ENCODE assay signal across 8 cellular contexts in genomic region chr11:17384002-17384511, GRCh38. TPM values are rescaled to one million over a fixed set of nuclear protein-coding genes. Genes with fewer than 3 reads are reported as not detected.
DNase-seq lines count a peak whose midpoint lies in the region; ATAC-seq and TF ChIP-seq lines count a peak whose summit lies in the region.

No MANE protein-coding gene starts in this region.

- peak in 3 of 4 donors; percentile 23 to 49 (median 48) for ATAC-seq in heart left ventricle
- no peak for ATAC-seq in HG03039 (IDR thresholded peaks at IDR 0.05; ENCODE audit: unreplicated experiment)

- no peaks in the 10 kb centered on the region for H3K36me3 ChIP-seq in heart left ventricle

- DNase-seq in CD14-positive monocyte (ENCODE audit: low spot score) (peak; percentile 58), GM20000 (ENCODE audit: low spot score) (peak; percentile 70), MV-4-11 (lab: John Stamatoyannopoulos, UW) (peak; percentile 66), SKM-1 treated with dmso at 0.1 percent for 144 hours (lab: John Stamatoyannopoulos, UW; ENCODE audit: unreplicated experiment) (peak; percentile 61), heart left ventricle (peak; percentile 76 to 90 (median 84)), putamen (ENCODE audit: low spot score) (peak; percentile 83)
- DNase-seq in activated naive CD8-positive, alpha-beta T cell treated with anti-CD3 and anti-CD28 coated beads for 36 hours, result peak; percentile 77

- peaks cover 0 to 2% (median 0%) of the 10 kb centered on the region in 12 donors for H3K9me3 ChIP-seq in heart left ventricle

- WGBS in heart left ventricle, 4 donors, result 28 to 47% (median 43%) methylated on average over 3 to 6 of the region's 6 CpGs

- peaks cover 9 to 16% (median 13%) of the 10 kb centered on the region in 3 donors for H3K27me3 Mint-ChIP-seq in CD14-positive monocyte (ENCODE audit: low read depth in 3 of 3)
- peaks cover 7% of the 10 kb centered on the region for H3K27me3 Mint-ChIP-seq in activated naive CD8-positive, alpha-beta T cell treated with anti-CD3 and anti-CD28 coated beads for 36 hours

- peaks cover 14% of the 10 kb centered on the region for H3K4me1 Mint-ChIP-seq in CD14-positive monocyte
- H3K4me1 Mint-ChIP-seq in activated naive CD8-positive, alpha-beta T cell treated with anti-CD3 and anti-CD28 coated beads for 36 hours, result no peaks in the 10 kb centered on the region

- no peaks in the 10 kb centered on the region for H3K36me3 Mint-ChIP-seq in CD14-positive monocyte
- H3K36me3 Mint-ChIP-seq in activated naive CD8-positive, alpha-beta T cell treated with anti-CD3 and anti-CD28 coated beads for 36 hours, result no peaks in the 10 kb centered on the region

- no peak for TF ChIP-seq POLR2A in heart left ventricle (IDR thresholded peaks at IDR 0.05)

- H3K27me3 ChIP-seq in heart left ventricle, result peaks cover 0 to 15% (median 0%) of the 10 kb centered on the region in 9 donors

- intact Hi-C loops in CD14-positive monocyte (cut with micrococcal nuclease), result loop anchor here in 1 of 2 donors (5.0 kb wide), 1 partner anchor 118 kb away; no protein-coding TSS in a partner anchor
- intact Hi-C loops in heart left ventricle (cut with DNase I), result loop anchor here in 8 of 10 donors (1.0 to 5.0 kb wide), 5 partner anchors 120 to 152 kb away; no protein-coding TSS in a partner anchor

- peaks cover 0 to 2% (median 0%) of the 10 kb centered on the region in 7 donors for H3K9me3 Mint-ChIP-seq in CD14-positive monocyte
- H3K9me3 Mint-ChIP-seq in activated naive CD8-positive, alpha-beta T cell treated with anti-CD3 and anti-CD28 coated beads for 36 hours, result no peaks in the 10 kb centered on the region

- no peak overlapping the region for H3K4me3 Mint-ChIP-seq in CD14-positive monocyte
- H3K4me3 Mint-ChIP-seq in activated naive CD8-positive, alpha-beta T cell treated with anti-CD3 and anti-CD28 coated beads for 36 hours, result no peak overlapping the region

- peak; percentile 95 for TF ChIP-seq CTCF in CD14-positive monocyte (IDR thresholded peaks at IDR 0.05)
- TF ChIP-seq CTCF in GM20000 (IDR thresholded peaks at IDR 0.05; ENCODE audit: extremely low read depth, missing control alignments), result peak; percentile 89
- peak; percentile 84 to 95 (median 90) for TF ChIP-seq CTCF in heart left ventricle (IDR thresholded peaks at IDR 0.05)

- H3K27ac Mint-ChIP-seq in CD14-positive monocyte, result peak overlapping the region in 3 of 7 donors; percentile 11 to 53 (median 28)
- no peak overlapping the region for H3K27ac Mint-ChIP-seq in activated naive CD8-positive, alpha-beta T cell treated with anti-CD3 and anti-CD28 coated beads for 36 hours

- H3K4me1 ChIP-seq in heart left ventricle, result peaks cover 0 to 31% (median 7%) of the 10 kb centered on the region in 12 donors

- H3K4me3 ChIP-seq in heart left ventricle, result no peak overlapping the region

- H3K27ac ChIP-seq in heart left ventricle, result no peak overlapping the region

RNA-seq across cellular contexts. Expression of gene KCNJ11, which starts 4.4 kb away (rescaled TPM):
- polyA plus RNA-seq in CD14-positive monocyte (not detected), heart left ventricle (10 to 100 TPM; 14.8 to 22.3 TPM)
- under 1 TPM; 0.56 to 0.74 TPM for total RNA-seq in activated naive CD8-positive, alpha-beta T cell treated with anti-CD3 and anti-CD28 coated beads for 36 hours
- total RNA-seq in heart left ventricle, result 10 to 100 TPM; 11.5 to 32.4 (median 17.6) TPM

RNA-seq across cellular contexts. Expression of gene NCR3LG1, which starts 32.5 kb away (rescaled TPM):
- under 1 TPM; 0.05 to 0.15 TPM for polyA plus RNA-seq in CD14-positive monocyte
- 1 to 10 TPM; 5.0 TPM for total RNA-seq in activated naive CD8-positive, alpha-beta T cell treated with anti-CD3 and anti-CD28 coated beads for 36 hours
- 1 to 10 TPM in 6 of 9 donors, under 1 TPM in 3; 0.70 to 4.0 (median 1.6) TPM for total RNA-seq in heart left ventricle
- 1 to 10 TPM in 1 of 2 donors, under 1 TPM in 1; 0.27 to 1.3 TPM for polyA plus RNA-seq in heart left ventricle

Comparison
In these comparisons a context has a peak if more than half of its experiments do, and no peak if none do; other contexts are left out.
1. RNA of gene KCNJ11, which starts 4.4 kb away (total RNA-seq): 11.5 to 32.4 TPM in heart left ventricle; 0.56 to 0.74 TPM in activated naive CD8-positive, alpha-beta T cell treated with anti-CD3 and anti-CD28 coated beads for 36 hours; every median in the first group is over 4 times any median in the second.
2. Peak in every context shown above with its lines, with median percentiles within 50 percentile points of each other: DNase-seq and CTCF ChIP-seq.